In the genomic region with DNA sequence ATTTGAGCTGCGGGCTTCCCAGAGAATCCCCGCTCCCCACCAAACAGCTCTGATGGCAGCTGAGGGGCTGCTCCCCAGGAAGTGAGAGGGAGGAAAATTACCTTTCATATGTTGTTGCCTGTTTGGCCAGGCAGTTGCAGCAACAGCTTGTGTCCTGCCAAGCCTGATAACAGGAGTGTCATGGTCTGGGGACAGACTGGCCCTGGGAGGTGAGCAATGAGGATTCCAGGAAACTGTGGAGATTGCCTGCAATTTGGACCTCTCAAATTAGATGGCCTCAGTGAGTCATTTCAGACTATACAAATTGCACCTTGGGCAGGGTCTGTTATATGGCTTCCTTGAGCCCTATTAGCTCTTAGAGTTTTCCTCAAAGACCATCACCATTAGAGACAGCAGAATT, we compare ENCODE assay signal across 16 cellular contexts.
"Had no signal": no experiment of that assay in that cellular context is flagged by ENCODE, and none has a peak within 500 bp of the region (broad histone marks: within the 10 kb centered on the region; RNA-seq: fewer than 3 reads in every experiment).

No MANE protein-coding gene starts in this region.

- DNase-seq: activated CD4-positive, alpha-beta T cell treated with anti-CD3 and anti-CD28 coated beads, Interleukin-2, amount 50 U/mL, for 1 hour; activated T-cell treated with anti-CD3 and anti-CD28 coated beads for 4 hours; amygdala; foreskin keratinocyte; kidney; naive thymus-derived CD4-positive, alpha-beta T cell; posterior cingulate gyrus; T-helper 17 cell; tibial artery had no signal

- H3K27ac ChIP-seq: breast epithelium, foreskin keratinocyte, neutrophil, tibial artery, vagina had no signal

- H3K4me2 ChIP-seq: smooth muscle cell had no signal

- H3K36me3 ChIP-seq: breast epithelium, neutrophil, tibial artery, vagina had no signal

- H3K9me3 ChIP-seq: neutrophil, vagina had no signal

- H3K4me1 ChIP-seq: breast epithelium, foreskin keratinocyte, tibial artery, vagina had no signal

- FAIRE-seq: endothelial cell of umbilical vein, kidney had no signal

- H3K27me3 ChIP-seq: breast epithelium, neutrophil, tibial artery, vagina had no signal

- H3K4me3 ChIP-seq: breast epithelium, lung, smooth muscle cell, tibial artery, vagina had no signal

- ATAC-seq: activated naive CD4-positive, alpha-beta T cell treated with anti-CD3 and anti-CD28 coated beads, Interleukin-2, amount 50 U/mL, for 72 hours; foreskin keratinocyte; naive thymus-derived CD4-positive, alpha-beta T cell; T-helper 17 cell had no signal
